ENCODE assay signal across 1 cellular context in the genomic region with DNA sequence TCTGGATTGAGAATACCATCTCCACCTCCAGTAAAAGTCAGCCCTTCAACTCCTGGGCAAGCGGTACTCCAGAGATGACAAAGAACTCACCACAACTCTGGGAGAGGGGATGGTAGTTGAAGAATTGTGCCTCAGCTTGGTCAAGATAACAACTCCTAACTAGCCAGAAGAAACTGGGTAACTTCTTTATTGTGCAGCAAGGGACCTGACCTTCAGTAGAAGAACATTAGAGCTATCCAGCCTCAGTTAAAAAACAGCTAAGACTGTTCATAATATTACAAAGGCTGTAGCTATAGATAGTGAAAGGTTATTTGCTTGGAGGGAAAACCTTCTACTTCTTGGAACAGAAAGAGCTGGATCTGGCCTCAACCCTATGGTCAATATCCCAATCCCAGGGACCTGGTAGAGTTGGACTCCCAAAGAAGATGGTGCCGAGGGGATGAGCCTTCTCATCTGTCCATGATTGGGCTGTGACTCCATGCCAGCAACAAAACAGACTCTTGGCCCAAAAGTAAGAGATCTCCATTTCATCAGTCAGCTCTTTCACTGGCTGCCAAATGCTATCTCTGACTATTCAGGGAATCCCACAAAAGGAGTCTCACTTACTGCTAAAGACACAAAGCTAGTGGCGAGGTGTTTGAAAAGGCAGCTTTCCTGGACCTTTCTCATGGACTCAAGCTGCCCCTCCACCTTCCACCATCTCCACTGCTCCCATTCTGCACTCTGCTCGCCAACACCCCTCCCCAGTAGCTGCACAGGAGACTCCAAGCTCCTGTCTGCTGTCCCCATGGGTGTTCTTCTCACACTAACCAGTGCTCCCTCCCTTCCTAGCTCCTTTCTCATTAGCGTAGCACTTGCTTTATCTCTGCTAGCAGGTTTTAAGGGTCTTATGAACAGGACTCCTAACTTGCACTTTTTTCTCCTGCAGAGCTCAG.
A peak's percentile ranks its signal among the peaks of the same experiment; 100 is the strongest.
TF ChIP-seq lines count a peak whose summit lies in the region.

No MANE protein-coding gene starts in this region.

TF ChIP-seq in K562, 482 proteins besides CTCF, POLR2A, EP300 and RAD21 (continued from another document and continues in another):
- no peak for TF ChIP-seq NR4A1 (CRISPR knock-in tag; IDR thresholded peaks at IDR 0.05)
- no peak for TF ChIP-seq NR4A1 (tag; IDR thresholded peaks at IDR 0.05)
- no peak for TF ChIP-seq NFE2 (IDR thresholded peaks at IDR 0.05; ENCODE audit: low read depth)
- TF ChIP-seq ZNF232 (CRISPR knock-in tag; IDR thresholded peaks at IDR 0.05), result no peak
- no peak for TF ChIP-seq KAT2B (IDR thresholded peaks at IDR 0.05; ENCODE audit: low read depth, low read length)
- TF ChIP-seq PRMT5 (CRISPR knock-in tag; IDR thresholded peaks at IDR 0.05), result no peak
- no peak for TF ChIP-seq POU5F1 (IDR thresholded peaks at IDR 0.05; ENCODE audit: borderline replicate concordance, low read depth, low read length, partially characterized antibody)
- TF ChIP-seq BMI1 (IDR thresholded peaks at IDR 0.05; ENCODE audit: low read length), result no peak
- no peak for TF ChIP-seq RBM14 (IDR thresholded peaks at IDR 0.05; ENCODE audit: borderline replicate concordance, insufficient read depth, low read depth, low read length)
- no peak for TF ChIP-seq MCM3 (IDR thresholded peaks at IDR 0.05)
- no peak for TF ChIP-seq TEAD2 (tag; IDR thresholded peaks at IDR 0.05)
- TF ChIP-seq ZNF780A (CRISPR knock-in tag; IDR thresholded peaks at IDR 0.05), result peak; percentile 92; the same call in 1 of the 2 replicates
- no peak for TF ChIP-seq KHSRP (IDR thresholded peaks at IDR 0.05)
- no peak for TF ChIP-seq FOXK1 (CRISPR knock-in tag; IDR thresholded peaks at IDR 0.05; ENCODE audit: borderline replicate concordance)
- TF ChIP-seq CCNT2 (IDR thresholded peaks at IDR 0.05; ENCODE audit: borderline replicate concordance, extremely low read depth, insufficient read length, low read depth, low read length), result no peak
- no peak for TF ChIP-seq NRF1 (conservative IDR thresholded peaks at IDR 0.05 in 1 of 2, IDR thresholded peaks at IDR 0.05 in 1 of 2)
- no peak for TF ChIP-seq PHF21A (IDR thresholded peaks at IDR 0.05; ENCODE audit: borderline replicate concordance, low read depth)
- peak; percentile 98 for TF ChIP-seq PHB (CRISPR knock-in tag; IDR thresholded peaks at IDR 0.05)
- no peak for TF ChIP-seq HDAC8 (tag; IDR thresholded peaks at IDR 0.05)
- no peak for TF ChIP-seq ZNF79 (CRISPR knock-in tag; IDR thresholded peaks at IDR 0.05; ENCODE audit: low read depth)
- TF ChIP-seq ZSCAN32 (CRISPR knock-in tag; IDR thresholded peaks at IDR 0.05), result peak; percentile 95
- TF ChIP-seq ZNF764 (CRISPR knock-in tag; IDR thresholded peaks at IDR 0.05; ENCODE audit: low read depth), result 0 out of 2 replicates have a peak, but pooled peaks have one; percentile 42
- no peak for TF ChIP-seq ZNF507 (tag; conservative IDR thresholded peaks at IDR 0.05)
- TF ChIP-seq MITF (IDR thresholded peaks at IDR 0.05), result no peak
- no peak for TF ChIP-seq NR1H2 (CRISPR knock-in tag; IDR thresholded peaks at IDR 0.05)
- TF ChIP-seq ZNF224 (CRISPR knock-in tag; IDR thresholded peaks at IDR 0.05), result no peak
- TF ChIP-seq ZNF311 (CRISPR knock-in tag; IDR thresholded peaks at IDR 0.05), result no peak
- no peak for TF ChIP-seq FUS (optimal IDR thresholded peaks at IDR 0.05; ENCODE audit: low read depth, low read length)
- no peak for TF ChIP-seq ZFX (CRISPR knock-in tag; IDR thresholded peaks at IDR 0.05)
- TF ChIP-seq RFX1 (IDR thresholded peaks at IDR 0.05), result peak; percentile 19; the same call in 1 of the 2 replicates
- TF ChIP-seq HCFC1 (IDR thresholded peaks at IDR 0.05; ENCODE audit: low read depth, low read length), result no peak; the same call in 1 of the 2 replicates
- no peak for TF ChIP-seq SIRT6 (IDR thresholded peaks at IDR 0.05; ENCODE audit: low read depth, low read length)
- peak; percentile 93 for TF ChIP-seq ELF4 (CRISPR knock-in tag; IDR thresholded peaks at IDR 0.05)
- no peak for TF ChIP-seq ATF7 (IDR thresholded peaks at IDR 0.05)
- TF ChIP-seq SP2 (IDR thresholded peaks at IDR 0.05; ENCODE audit: extremely low read depth, low read depth, low read length, poor library complexity, severe bottlenecking), result no peak
- peak; percentile 97 for TF ChIP-seq ZC3H8 (IDR thresholded peaks at IDR 0.05)
- no peak for TF ChIP-seq ZNF277 (CRISPR knock-in tag; IDR thresholded peaks at IDR 0.05; ENCODE audit: borderline replicate concordance)
- TF ChIP-seq, protein P1, sequence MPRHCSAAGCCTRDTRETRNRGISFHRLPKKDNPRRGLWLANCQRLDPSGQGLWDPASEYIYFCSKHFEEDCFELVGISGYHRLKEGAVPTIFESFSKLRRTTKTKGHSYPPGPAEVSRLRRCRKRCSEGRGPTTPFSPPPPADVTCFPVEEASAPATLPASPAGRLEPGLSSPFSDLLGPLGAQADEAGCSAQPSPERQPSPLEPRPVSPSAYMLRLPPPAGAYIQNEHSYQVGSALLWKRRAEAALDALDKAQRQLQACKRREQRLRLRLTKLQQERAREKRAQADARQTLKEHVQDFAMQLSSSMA (CRISPR knock-in tag; IDR thresholded peaks at IDR 0.05), result no peak
- TF ChIP-seq ZBED1 (IDR thresholded peaks at IDR 0.05), result peak; percentile 97
- no peak for TF ChIP-seq PTTG1 (tag; IDR thresholded peaks at IDR 0.05; ENCODE audit: low read depth)
- TF ChIP-seq, protein P2, sequence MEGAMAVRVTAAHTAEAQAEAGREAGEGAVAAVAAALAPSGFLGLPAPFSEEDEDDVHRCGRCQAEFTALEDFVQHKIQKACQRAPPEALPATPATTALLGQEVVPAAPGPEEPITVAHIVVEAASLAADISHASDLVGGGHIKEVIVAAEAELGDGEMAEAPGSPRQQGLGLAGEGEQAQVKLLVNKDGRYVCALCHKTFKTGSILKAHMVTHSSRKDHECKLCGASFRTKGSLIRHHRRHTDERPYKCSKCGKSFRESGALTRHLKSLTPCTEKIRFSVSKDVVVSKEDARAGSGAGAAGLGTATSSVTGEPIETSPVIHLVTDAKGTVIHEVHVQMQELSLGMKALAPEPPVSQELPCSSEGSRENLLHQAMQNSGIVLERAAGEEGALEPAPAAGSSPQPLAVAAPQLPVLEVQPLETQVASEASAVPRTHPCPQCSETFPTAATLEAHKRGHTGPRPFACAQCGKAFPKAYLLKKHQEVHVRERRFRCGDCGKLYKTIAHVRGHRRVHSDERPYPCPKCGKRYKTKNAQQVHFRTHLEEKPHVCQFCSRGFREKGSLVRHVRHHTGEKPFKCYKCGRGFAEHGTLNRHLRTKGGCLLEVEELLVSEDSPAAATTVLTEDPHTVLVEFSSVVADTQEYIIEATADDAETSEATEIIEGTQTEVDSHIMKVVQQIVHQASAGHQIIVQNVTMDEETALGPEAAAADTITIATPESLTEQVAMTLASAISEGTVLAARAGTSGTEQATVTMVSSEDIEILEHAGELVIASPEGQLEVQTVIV (CRISPR knock-in tag; IDR thresholded peaks at IDR 0.05; ENCODE audit: borderline replicate concordance), result no peak; the same call in 1 of the 2 replicates
- no peak for TF ChIP-seq ZNF644 (tag; IDR thresholded peaks at IDR 0.05; ENCODE audit: low read depth)
- no peak for TF ChIP-seq NEUROD1 (IDR thresholded peaks at IDR 0.05; ENCODE audit: borderline replicate concordance, low read depth, low read length, partially characterized antibody)
- TF ChIP-seq BACH1 (tag; IDR thresholded peaks at IDR 0.05), result no peak
- peak; percentile 74; the same call in 1 of the 2 replicates for TF ChIP-seq PTBP1 (IDR thresholded peaks at IDR 0.05; ENCODE audit: low read depth, low read length)
- TF ChIP-seq STAT5A (IDR thresholded peaks at IDR 0.05; ENCODE audit: borderline replicate concordance, low read length), result peak; percentile 60; the same call in 1 of the 2 replicates
- TF ChIP-seq TRIM28 (IDR thresholded peaks at IDR 0.05), result no peak
- TF ChIP-seq, protein P3, sequence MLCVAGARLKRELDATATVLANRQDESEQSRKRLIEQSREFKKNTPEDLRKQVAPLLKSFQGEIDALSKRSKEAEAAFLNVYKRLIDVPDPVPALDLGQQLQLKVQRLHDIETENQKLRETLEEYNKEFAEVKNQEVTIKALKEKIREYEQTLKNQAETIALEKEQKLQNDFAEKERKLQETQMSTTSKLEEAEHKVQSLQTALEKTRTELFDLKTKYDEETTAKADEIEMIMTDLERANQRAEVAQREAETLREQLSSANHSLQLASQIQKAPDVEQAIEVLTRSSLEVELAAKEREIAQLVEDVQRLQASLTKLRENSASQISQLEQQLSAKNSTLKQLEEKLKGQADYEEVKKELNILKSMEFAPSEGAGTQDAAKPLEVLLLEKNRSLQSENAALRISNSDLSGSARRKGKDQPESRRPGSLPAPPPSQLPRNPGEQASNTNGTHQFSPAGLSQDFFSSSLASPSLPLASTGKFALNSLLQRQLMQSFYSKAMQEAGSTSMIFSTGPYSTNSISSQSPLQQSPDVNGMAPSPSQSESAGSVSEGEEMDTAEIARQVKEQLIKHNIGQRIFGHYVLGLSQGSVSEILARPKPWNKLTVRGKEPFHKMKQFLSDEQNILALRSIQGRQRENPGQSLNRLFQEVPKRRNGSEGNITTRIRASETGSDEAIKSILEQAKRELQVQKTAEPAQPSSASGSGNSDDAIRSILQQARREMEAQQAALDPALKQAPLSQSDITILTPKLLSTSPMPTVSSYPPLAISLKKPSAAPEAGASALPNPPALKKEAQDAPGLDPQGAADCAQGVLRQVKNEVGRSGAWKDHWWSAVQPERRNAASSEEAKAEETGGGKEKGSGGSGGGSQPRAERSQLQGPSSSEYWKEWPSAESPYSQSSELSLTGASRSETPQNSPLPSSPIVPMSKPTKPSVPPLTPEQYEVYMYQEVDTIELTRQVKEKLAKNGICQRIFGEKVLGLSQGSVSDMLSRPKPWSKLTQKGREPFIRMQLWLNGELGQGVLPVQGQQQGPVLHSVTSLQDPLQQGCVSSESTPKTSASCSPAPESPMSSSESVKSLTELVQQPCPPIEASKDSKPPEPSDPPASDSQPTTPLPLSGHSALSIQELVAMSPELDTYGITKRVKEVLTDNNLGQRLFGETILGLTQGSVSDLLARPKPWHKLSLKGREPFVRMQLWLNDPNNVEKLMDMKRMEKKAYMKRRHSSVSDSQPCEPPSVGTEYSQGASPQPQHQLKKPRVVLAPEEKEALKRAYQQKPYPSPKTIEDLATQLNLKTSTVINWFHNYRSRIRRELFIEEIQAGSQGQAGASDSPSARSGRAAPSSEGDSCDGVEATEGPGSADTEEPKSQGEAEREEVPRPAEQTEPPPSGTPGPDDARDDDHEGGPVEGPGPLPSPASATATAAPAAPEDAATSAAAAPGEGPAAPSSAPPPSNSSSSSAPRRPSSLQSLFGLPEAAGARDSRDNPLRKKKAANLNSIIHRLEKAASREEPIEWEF (CRISPR knock-in tag; IDR thresholded peaks at IDR 0.05), result no peak
- no peak for TF ChIP-seq ZNF239 (CRISPR knock-in tag; IDR thresholded peaks at IDR 0.05)
- no peak for TF ChIP-seq TFAP4 (CRISPR knock-in tag; IDR thresholded peaks at IDR 0.05; ENCODE audit: borderline replicate concordance)
- TF ChIP-seq ZNF184 (CRISPR knock-in tag; IDR thresholded peaks at IDR 0.05), result no peak
- peak; percentile 0; the same call in 1 of the 2 replicates for TF ChIP-seq TGIF2 (CRISPR knock-in tag; IDR thresholded peaks at IDR 0.05)
- TF ChIP-seq TAF9B (IDR thresholded peaks at IDR 0.05; ENCODE audit: partially characterized antibody), result peak; percentile 55
- no peak for TF ChIP-seq NBN (IDR thresholded peaks at IDR 0.05; ENCODE audit: low read depth)
- TF ChIP-seq ZC3H11A (IDR thresholded peaks at IDR 0.05; ENCODE audit: low read depth, low read length), result no peak
- TF ChIP-seq PATZ1 (CRISPR knock-in tag; IDR thresholded peaks at IDR 0.05; ENCODE audit: borderline replicate concordance), result peak; percentile 78; the same call in 1 of the 2 replicates
- no peak for TF ChIP-seq TAL1 (IDR thresholded peaks at IDR 0.05)
- no peak for TF ChIP-seq ZNF24 (IDR thresholded peaks at IDR 0.05)
